24 cellular contexts compared by ENCODE assay signal in genomic region chr7:13639416-13639815, GRCh38.
DNase-seq lines count a peak whose midpoint lies in the region; ATAC-seq and TF ChIP-seq lines count a peak whose summit lies in the region.
"Had no signal": no experiment of that assay in that cellular context is flagged by ENCODE, and none has a peak within 500 bp of the region (broad histone marks: within the 10 kb centered on the region; RNA-seq: fewer than 3 reads in every experiment).

No MANE protein-coding gene starts in this region.

- H3K4me1 ChIP-seq in esophagus squamous epithelium (no peaks in the 10 kb centered on the region), mucosa of descending colon (ENCODE audit: low read depth) (no peaks in the 10 kb centered on the region)
- H3K4me1 ChIP-seq: parathyroid adenoma, sigmoid colon, transverse colon had no signal

- WGBS in esophagus squamous epithelium, 2 donors: 33 to 60% methylated on average over 3 of the region's 3 CpGs

- H3K9me3 Mint-ChIP-seq in effector memory CD8-positive, alpha-beta T cell: no peaks in the 10 kb centered on the region
- H3K9me3 Mint-ChIP-seq: activated naive CD4-positive, alpha-beta T cell treated with anti-CD3 and anti-CD28 coated beads for 36 hours; central memory CD8-positive, alpha-beta T cell; nephron had no signal

- no peak for TF ChIP-seq CTCF in esophagus squamous epithelium (IDR thresholded peaks at IDR 0.05)
- TF ChIP-seq CTCF in mucosa of descending colon (IDR thresholded peaks at IDR 0.05): no peak

- H3K4me3 ChIP-seq in esophagus squamous epithelium (no peak overlapping the region), mucosa of descending colon (no peak overlapping the region)
- H3K4me3 ChIP-seq: GM23248, sigmoid colon, transverse colon had no signal

- DNase-seq in COR-L47 (lab: John Stamatoyannopoulos, UW) (peak; percentile 75), M059J (ENCODE audit: low read depth) (peak; percentile 52), NCI-H2171 (lab: John Stamatoyannopoulos, UW) (peak; percentile 96), SHP77 treated with DMSO at 0.1 percent for 48 hours (lab: John Stamatoyannopoulos, UW) (peak; percentile 27), esophagus squamous epithelium (lab: John Stamatoyannopoulos, UW) (no peak), mucosa of descending colon (no peak), HuH-7 (ENCODE audit: low spot score) (no peak)
- no peak for DNase-seq in effector memory CD8-positive, alpha-beta T cell
- DNase-seq: activated CD4-positive, alpha-beta T cell treated with anti-CD3 and anti-CD28 coated beads, Interleukin-2, amount 50 U/mL, for 4 hours; activated naive CD4-positive, alpha-beta T cell treated with anti-CD3 and anti-CD28 coated beads for 36 hours; activated T-cell treated with anti-CD3 and anti-CD28 coated beads for 4 hours; aorta; GM23248; Kasumi-1; NCI-H226; sigmoid colon; stimulated activated CD4-positive, alpha-beta T cell treated with anti-CD3 and anti-CD28 coated beads, Interleukin-1b, Interleukin-23, amount 100 ng/mL, for 48 hours; stimulated activated naive CD8-positive, alpha-beta T cell treated with anti-CD3 and anti-CD28 coated beads, Interleukin-15, Interleukin-2, amounts not matched to agents 100 U/mL and 50 U/mL, for 24 hours; T-helper 17 cell; transverse colon had no signal

- H3K4me1 Mint-ChIP-seq in effector memory CD8-positive, alpha-beta T cell (ENCODE audit: low read depth in 2 of 2): no peaks in the 10 kb centered on the region
- H3K4me1 Mint-ChIP-seq: central memory CD8-positive, alpha-beta T cell; nephron; T-helper 17 cell had no signal

- H3K27me3 Mint-ChIP-seq in effector memory CD8-positive, alpha-beta T cell: no peaks in the 10 kb centered on the region
- H3K27me3 Mint-ChIP-seq: central memory CD8-positive, alpha-beta T cell; T-helper 17 cell had no signal

- H3K9me3 ChIP-seq in esophagus squamous epithelium: no peaks in the 10 kb centered on the region
- no peaks in the 10 kb centered on the region for H3K9me3 ChIP-seq in mucosa of descending colon
- H3K9me3 ChIP-seq: sigmoid colon, transverse colon had no signal

- H3K4me3 Mint-ChIP-seq in effector memory CD8-positive, alpha-beta T cell: no peak overlapping the region
- H3K4me3 Mint-ChIP-seq: activated naive CD4-positive, alpha-beta T cell treated with anti-CD3 and anti-CD28 coated beads for 36 hours; central memory CD8-positive, alpha-beta T cell; nephron; T-helper 17 cell had no signal

- no peaks in the 10 kb centered on the region for H3K36me3 Mint-ChIP-seq in effector memory CD8-positive, alpha-beta T cell (ENCODE audit: insufficient read depth)

- no peak for ATAC-seq in effector memory CD8-positive, alpha-beta T cell (replicated peaks)
- no peak for ATAC-seq in mucosa of descending colon
- ATAC-seq: stimulated activated naive CD8-positive, alpha-beta T cell treated with anti-CD3 and anti-CD28 coated beads, Interleukin-15, Interleukin-2, amounts not matched to agents 100 U/mL and 50 U/mL, for 24 hours; T-helper 17 cell had no signal

- no peak for TF ChIP-seq POLR2A in esophagus squamous epithelium (IDR thresholded peaks at IDR 0.05)

- H3K27ac Mint-ChIP-seq in effector memory CD8-positive, alpha-beta T cell: no peak overlapping the region
- H3K27ac Mint-ChIP-seq: activated naive CD4-positive, alpha-beta T cell treated with anti-CD3 and anti-CD28 coated beads for 36 hours; nephron; T-helper 17 cell had no signal

- intact Hi-C loops in esophagus squamous epithelium (cut with DNase I) (no loop called here), mucosa of descending colon (cut with DNase I, micrococcal nuclease) (no loop called here)

- H3K27me3 ChIP-seq in esophagus squamous epithelium: no peaks in the 10 kb centered on the region
- H3K27me3 ChIP-seq: sigmoid colon, transverse colon had no signal

- H3K36me3 ChIP-seq in esophagus squamous epithelium: no peaks in the 10 kb centered on the region
- no peaks in the 10 kb centered on the region for H3K36me3 ChIP-seq in mucosa of descending colon (ENCODE audit: low read depth)
- H3K36me3 ChIP-seq: sigmoid colon, transverse colon had no signal

- H3K27ac ChIP-seq in esophagus squamous epithelium: no peak overlapping the region
- H3K27ac ChIP-seq: GM23248, parathyroid adenoma, sigmoid colon, transverse colon, VCaP had no signal

Comparison
In these comparisons a context has a peak if more than half of its experiments do, and no peak if none do; other contexts are left out.
1. DNase-seq: peak in COR-L47 (single experiment), M059J (single experiment), NCI-H2171 (single experiment) and SHP77 treated with DMSO at 0.1 percent for 48 hours (single experiment); none in esophagus squamous epithelium (single experiment), effector memory CD8-positive, alpha-beta T cell (0 of 3), mucosa of descending colon (0 of 3) and HuH-7 (single experiment).